Comparison of ENCODE assay signal across 8 cellular contexts in genomic region chr15:58473720-58474119, GRCh38.
A peak's percentile ranks its signal among the peaks of the same experiment; 100 is the strongest.
DNase-seq lines count a peak whose midpoint lies in the region; ATAC-seq and TF ChIP-seq lines count a peak whose summit lies in the region.

No MANE protein-coding gene starts in this region.

- H3K4me3 ChIP-seq in GM12864 (ENCODE audit: low read depth, low read length) = peak overlapping the region; percentile 15
- H3K4me3 ChIP-seq in cardiac fibroblast (replicated peaks in 1 of 2; ENCODE audit: low read depth in 2 of 2, low read length in 2 of 2) = no peak overlapping the region
- no peak overlapping the region for H3K4me3 ChIP-seq in retinal pigment epithelial cell (ENCODE audit: low read length)

- ATAC-seq in HG02852 (IDR thresholded peaks at IDR 0.05; ENCODE audit: unreplicated experiment) (no peak), GM21423 (IDR thresholded peaks at IDR 0.05; ENCODE audit: unreplicated experiment) (no peak)

- DNase-seq in GM12864 (ENCODE audit: low read depth) = no peak
- peak; percentile 99 for DNase-seq in NCI-H226
- peak; percentile 85 to 90 for DNase-seq in cardiac fibroblast (ENCODE audit: low read depth in 2 of 2)
- peak; percentile 85 for DNase-seq in retinal pigment epithelial cell (ENCODE audit: low read depth)
- no peak for DNase-seq in COLO668 (lab: John Stamatoyannopoulos, UW; ENCODE audit: unreplicated experiment)
- DNase-seq in CD1c-positive myeloid dendritic cell (ENCODE audit: extremely low spot score) = no peak

- no peak for TF ChIP-seq CTCF in GM12864 (IDR thresholded peaks at IDR 0.05; ENCODE audit: low read depth, low read length, missing control alignments)
- no peak for TF ChIP-seq CTCF in cardiac fibroblast (IDR thresholded peaks at IDR 0.05; ENCODE audit: low read depth, low read length)
- TF ChIP-seq CTCF in retinal pigment epithelial cell (conservative IDR thresholded peaks at IDR 0.05; ENCODE audit: low read depth, low read length) = no peak

Comparison
In these comparisons a context has a peak if more than half of its experiments do, and no peak if none do; other contexts are left out.
1. DNase-seq: peak in NCI-H226 (single experiment), cardiac fibroblast (2 of 2) and retinal pigment epithelial cell (single experiment); none in GM12864 (single experiment), COLO668 (single experiment) and CD1c-positive myeloid dendritic cell (single experiment).